In genomic region chr2:15704086-15704787, GRCh38 we compare ENCODE assay signal across 21 cellular contexts.
DNase-seq lines count a peak whose midpoint lies in the region; ATAC-seq and TF ChIP-seq lines count a peak whose summit lies in the region.
"Had no signal": no experiment of that assay in that cellular context is flagged by ENCODE, and none has a peak within 500 bp of the region (broad histone marks: within the 10 kb centered on the region; RNA-seq: fewer than 3 reads in every experiment).

No MANE protein-coding gene starts in this region.

- DNase-seq in NCI-H226 (peak; percentile 68), fibroblast of pulmonary artery (ENCODE audit: low read depth) (peak; percentile 54), lower lobe of right lung (no peak), sciatic nerve (ENCODE audit: low spot score) (no peak), activated gamma-delta T cell treated with Interleukin-2 at 50 U/mL for 16 hours (no peak), mesenteric fat pad (ENCODE audit: low spot score) (no peak), dedifferentiated amniotic fluid mesenchymal stem cell (ENCODE audit: extremely low spot score) (no peak)
- no peak for DNase-seq in stimulated activated naive CD4-positive, alpha-beta T cell (lab: John Stamatoyannopoulos, UW)
- DNase-seq: activated CD4-positive, alpha-beta T cell treated with anti-CD3 and anti-CD28 coated beads for 1 hour; effector CD4-positive, alpha-beta T cell; foreskin fibroblast; H9; left colon; naive thymus-derived CD4-positive, alpha-beta T cell; NCI-H146; Peyer's patch; SK-N-SH; T1000 had no signal

- TF ChIP-seq CTCF in fibroblast of pulmonary artery (IDR thresholded peaks at IDR 0.05; ENCODE audit: low read length, missing control alignments) (no peak), lower lobe of right lung (IDR thresholded peaks at IDR 0.05) (no peak)

- ATAC-seq in lower lobe of right lung (peak in 1 of 2 donors; percentile 26), sciatic nerve (peak; percentile 71)
- ATAC-seq: activated T-helper 17 cell treated with anti-CD3 and anti-CD28 coated beads, Interleukin-2, amount 50 U/mL, for 72 hours; left colon; naive thymus-derived CD4-positive, alpha-beta T cell had no signal

- peaks cover 7% of the 10 kb centered on the region for H3K4me1 ChIP-seq in lower lobe of right lung
- H3K4me1 ChIP-seq: BLaER1, Peyer's patch had no signal

- H3K4me3 ChIP-seq in fibroblast of pulmonary artery (replicated peaks; ENCODE audit: low read depth, low read length) (no peak overlapping the region), lower lobe of right lung (no peak overlapping the region)
- H3K4me3 ChIP-seq: BLaER1, cardiac muscle cell, Peyer's patch had no signal

- H3K27me3 ChIP-seq in lower lobe of right lung (ENCODE audit: low read depth): no peaks in the 10 kb centered on the region
- H3K27me3 ChIP-seq: BLaER1, cardiac muscle cell, Peyer's patch had no signal

- peak overlapping the region; percentile 58 for H3K27ac ChIP-seq in lower lobe of right lung
- H3K27ac ChIP-seq: BLaER1, cardiac muscle cell had no signal

- H3K36me3 ChIP-seq in lower lobe of right lung: no peaks in the 10 kb centered on the region
- H3K36me3 ChIP-seq: BLaER1, cardiac muscle cell, Peyer's patch had no signal

- intact Hi-C loops in lower lobe of right lung (cut with DNase I) (no loop called here), sciatic nerve (cut with DNase I) (no loop called here)

- H3K9me3 ChIP-seq in lower lobe of right lung: no peaks in the 10 kb centered on the region
- H3K9me3 ChIP-seq: BLaER1, Peyer's patch, SK-N-SH had no signal

Comparison
In these comparisons a context has a peak if more than half of its experiments do, and no peak if none do; other contexts are left out.
1. DNase-seq: peak in NCI-H226 (single experiment) and fibroblast of pulmonary artery (single experiment); none in lower lobe of right lung (single experiment), sciatic nerve (single experiment), activated gamma-delta T cell treated with Interleukin-2 at 50 U/mL for 16 hours (single experiment), stimulated activated naive CD4-positive, alpha-beta T cell (0 of 6), mesenteric fat pad (single experiment) and dedifferentiated amniotic fluid mesenchymal stem cell (single experiment).